In genomic region chr7:107125475-107125874, GRCh38 we compare ENCODE assay signal across 14 cellular contexts. TPM values are rescaled to one million over a fixed set of nuclear protein-coding genes. Genes with fewer than 3 reads are reported as not detected.
DNase-seq lines count a peak whose midpoint lies in the region; ATAC-seq, FAIRE-seq and TF ChIP-seq lines count a peak whose summit lies in the region.
"Had no signal": no experiment of that assay in that cellular context is flagged by ENCODE, and none has a peak within 500 bp of the region (broad histone marks: within the 10 kb centered on the region; RNA-seq: fewer than 3 reads in every experiment).

No MANE protein-coding gene starts in this region.

- intact Hi-C loops in GM12878 (cut with micrococcal nuclease; ENCODE audit: unreplicated experiment), result no loop called here

- no peak overlapping the region for H2AFZ ChIP-seq in GM12878 (ENCODE audit: control insufficient read depth, low read depth, low read length)
- H2AFZ ChIP-seq in trophoblast cell (ENCODE audit: insufficient read depth, low read length, poor library complexity), result no peak overlapping the region

- peak overlapping the region; percentile 60 to 91 (median 85) for H3K4me3 Mint-ChIP-seq in CD4-positive, CD25-positive, alpha-beta regulatory T cell

- no peaks in the 10 kb centered on the region for H3K9me2 ChIP-seq in DOHH2 (replicated peaks; ENCODE audit: control insufficient read depth, low read length)

- H3K4me2 ChIP-seq in DOHH2 (ENCODE audit: low read length), result peak overlapping the region; percentile 52
- H3K4me2 ChIP-seq in GM12878 (ENCODE audit: control insufficient read depth, insufficient read depth), result peak overlapping the region; percentile 58; the same call in 1 of the 2 replicates
- H3K4me2 ChIP-seq in trophoblast cell (ENCODE audit: low read length), result no peak overlapping the region
- H3K4me2 ChIP-seq: BLaER1 had no signal

- H3K14ac ChIP-seq in trophoblast cell (ENCODE audit: low read length), result no peak overlapping the region

- in situ Hi-C loops in GM12878 (cut with MboI), result no loop called here

- H3K36me3 Mint-ChIP-seq in CD4-positive, CD25-positive, alpha-beta regulatory T cell, result no peaks in the 10 kb centered on the region

- H3K27ac ChIP-seq in CD4-positive, CD25-positive, alpha-beta regulatory T cell (ENCODE audit: insufficient read depth, low read length, poor library complexity, severe bottlenecking), result peak overlapping the region; percentile 62
- H3K27ac ChIP-seq in DOHH2 (ENCODE audit: low read depth, low read length) (no peak overlapping the region), GM12878 (ENCODE audit: control insufficient read depth, insufficient read depth) (no peak overlapping the region), Peyer's patch (peak overlapping the region in 2 of 4 donors; percentile 15 to 70), trophoblast cell (ENCODE audit: low read depth, low read length) (no peak overlapping the region)
- H3K27ac ChIP-seq: ascending aorta, BLaER1, pancreas had no signal

- no peak overlapping the region for H2BK5ac ChIP-seq in trophoblast cell (ENCODE audit: low read depth, low read length, poor library complexity)

- peaks cover 3% of the 10 kb centered on the region for H3F3A ChIP-seq in DOHH2 (ENCODE audit: control insufficient read depth, insufficient read depth)

- TF ChIP-seq POLR2A in GM12878 (IDR thresholded peaks at IDR 0.05; ENCODE audit: low read depth, low read length), result no peak
- no peak for TF ChIP-seq POLR2A in Peyer's patch (IDR thresholded peaks at IDR 0.05)

- no peaks in the 10 kb centered on the region for H3K79me1 ChIP-seq in trophoblast cell (ENCODE audit: low read length)

- H3K79me2 ChIP-seq in DOHH2 (ENCODE audit: control insufficient read depth, low read length), result peaks cover 25% of the 10 kb centered on the region
- H3K79me2 ChIP-seq in GM12878 (ENCODE audit: control insufficient read depth, insufficient read depth, low read length), result no peaks in the 10 kb centered on the region
- H3K79me2 ChIP-seq in trophoblast cell (ENCODE audit: control insufficient read depth, insufficient read depth, low read length, poor library complexity), result no peaks in the 10 kb centered on the region

- DNase-seq in CD4-positive, CD25-positive, alpha-beta regulatory T cell, result no peak
- DNase-seq in NCI-H2227 (lab: John Stamatoyannopoulos, UW; ENCODE audit: unreplicated experiment) (peak; percentile 92), GM12878 (ENCODE audit: low read depth, low spot score) (no peak), Peyer's patch (no peak), trophoblast cell (no peak)
- DNase-seq in stimulated activated CD4-positive, alpha-beta T cell treated with anti-CD3 and anti-CD28 coated beads, Interleukin-2, amount 100 ng/mL, for 24 hours, result no peak
- DNase-seq: effector memory CD4-positive, alpha-beta T cell; pancreas; Right ventricle myocardium superior; stimulated activated CD4-positive, alpha-beta T cell treated with anti-CD3 and anti-CD28 coated beads, Interleukin-1b, Interleukin-23, amount 100 ng/mL, for 48 hours had no signal

- H3K27ac Mint-ChIP-seq in CD4-positive, CD25-positive, alpha-beta regulatory T cell, result peak overlapping the region; percentile 54 to 89 (median 88)

- H3K9me3 Mint-ChIP-seq in CD4-positive, CD25-positive, alpha-beta regulatory T cell, result no peaks in the 10 kb centered on the region

- no peaks in the 10 kb centered on the region for H3K27me3 Mint-ChIP-seq in CD4-positive, CD25-positive, alpha-beta regulatory T cell

- WGBS in GM12878 (ENCODE audit: insufficient coverage, insufficient replicate concordance, low lambda C conversion rate, missing lambda C conversion rate), result 66% methylated on average over 5 of the region's 5 CpGs
- WGBS in trophoblast cell (ENCODE audit: extremely low coverage, insufficient coverage, insufficient read length), result no CpG with 5 or more reads among the region's 5 CpGs

- H3K4me1 ChIP-seq in CD4-positive, CD25-positive, alpha-beta regulatory T cell (ENCODE audit: control insufficient read depth, insufficient read depth, low read length, poor library complexity, severe bottlenecking), result peaks cover 10% of the 10 kb centered on the region
- H3K4me1 ChIP-seq in DOHH2 (ENCODE audit: control insufficient read depth, low read length) (peaks cover 30% of the 10 kb centered on the region), GM12878 (ENCODE audit: control insufficient read depth, insufficient read depth, low read length) (peaks cover 10% of the 10 kb centered on the region), Peyer's patch (peaks cover 0 to 3% (median 0%) of the 10 kb centered on the region in 4 donors), trophoblast cell (ENCODE audit: control insufficient read depth in 1 of 2, insufficient read depth in 2 of 2, low read length in 2 of 2) (peaks cover 0 to 3% of the 10 kb centered on the region in 2 experiments)
- H3K4me1 ChIP-seq: ascending aorta, BLaER1, pancreas had no signal

- BruUV-seq in GM12878 (replicated peaks; lab: Mats Ljungman, UMichigan), result no TSS peak

- RAD21 ChIA-PET in GM12878 (lab: Charles Lee; ENCODE audit: unreplicated experiment), result no interaction called here

- H3K9ac ChIP-seq in GM12878 (ENCODE audit: control insufficient read depth, insufficient read depth, low read length) (no peak overlapping the region), trophoblast cell (ENCODE audit: low read length) (no peak overlapping the region)
- H3K9ac ChIP-seq: BLaER1 had no signal

- no peak overlapping the region for H2BK120ac ChIP-seq in trophoblast cell (ENCODE audit: insufficient read depth, low read length, poor library complexity)

- H3K36me3 ChIP-seq in CD4-positive, CD25-positive, alpha-beta regulatory T cell (ENCODE audit: control insufficient read depth, insufficient read depth, low read length), result no peaks in the 10 kb centered on the region
- H3K36me3 ChIP-seq in DOHH2 (ENCODE audit: control insufficient read depth, low read length) (peaks cover 29% of the 10 kb centered on the region), GM12878 (ENCODE audit: control insufficient read depth in 2 of 2, insufficient read depth in 2 of 2, low read length in 1 of 2) (no peaks in the 10 kb centered on the region), Peyer's patch (no peaks in the 10 kb centered on the region), trophoblast cell (ENCODE audit: control insufficient read depth in 1 of 2, insufficient read depth in 2 of 2, low read length in 2 of 2) (no peaks in the 10 kb centered on the region)
- H3K36me3 ChIP-seq: ascending aorta, BLaER1, pancreas had no signal

- H2BK12ac ChIP-seq in trophoblast cell (ENCODE audit: low read length), result no peak overlapping the region

- no peak for FAIRE-seq in GM12878 (lab: Jason Lieb, UNC)
- FAIRE-seq: pancreas had no signal

- TF ChIP-seq EP300 in GM12878 (IDR thresholded peaks at IDR 0.05; ENCODE audit: borderline replicate concordance in 1 of 2, control insufficient read depth in 1 of 2, low read depth in 2 of 2, low read length in 2 of 2), result no peak

- no peaks in the 10 kb centered on the region for H4K20me1 ChIP-seq in DOHH2 (ENCODE audit: control insufficient read depth, insufficient read depth, low read depth, low read length)
- no peaks in the 10 kb centered on the region for H4K20me1 ChIP-seq in GM12878 (ENCODE audit: control insufficient read depth, insufficient read depth)
- H4K20me1 ChIP-seq: BLaER1 had no signal

- TF ChIP-seq RAD21 in GM12878 (IDR thresholded peaks at IDR 0.05; ENCODE audit: insufficient read depth, low read depth, low read length), result no peak

- CTCF ChIA-PET in GM12878 (lab: Yijun Ruan, JAX), result interaction anchor here (1.5 kb wide), 1 partner anchor 22 kb away, joined by 12 read pairs; no protein-coding TSS in a partner anchor

- no peaks in the 10 kb centered on the region for H3K27me3 ChIP-seq in CD4-positive, CD25-positive, alpha-beta regulatory T cell (ENCODE audit: control insufficient read depth, insufficient read depth, low read length)
- H3K27me3 ChIP-seq in DOHH2 (ENCODE audit: control insufficient read depth, low read length) (no peaks in the 10 kb centered on the region), GM12878 (replicated peaks in 1 of 2; ENCODE audit: control insufficient read depth in 2 of 2, insufficient read depth in 2 of 2, low read length in 1 of 2) (no peaks in the 10 kb centered on the region), Peyer's patch (no peaks in the 10 kb centered on the region), trophoblast cell (ENCODE audit: insufficient read depth, low read length) (no peaks in the 10 kb centered on the region)
- H3K27me3 ChIP-seq: ascending aorta, BLaER1, pancreas had no signal

- H4K91ac ChIP-seq in trophoblast cell (ENCODE audit: low read depth, low read length), result no peak overlapping the region

- H4K8ac ChIP-seq in trophoblast cell (ENCODE audit: low read depth, low read length), result no peak overlapping the region

- no peak overlapping the region for H3K4me3 ChIP-seq in CD4-positive, CD25-positive, alpha-beta regulatory T cell (ENCODE audit: low read depth, low read length)
- H3K4me3 ChIP-seq in DOHH2 (ENCODE audit: low read length), result peak overlapping the region; percentile 21
- no peak overlapping the region for H3K4me3 ChIP-seq in GM12878
- H3K4me3 ChIP-seq in Peyer's patch, result no peak overlapping the region
- no peak overlapping the region for H3K4me3 ChIP-seq in trophoblast cell (ENCODE audit: low read depth, low read length)
- H3K4me3 ChIP-seq: ascending aorta, BLaER1, pancreas had no signal

- H3K4me1 Mint-ChIP-seq in CD4-positive, CD25-positive, alpha-beta regulatory T cell, result peaks cover 6 to 26% (median 19%) of the 10 kb centered on the region in 4 donors

- POLR2A ChIA-PET in GM12878 (lab: Charles Lee), result interaction anchor here (1.0 kb wide), 1 partner anchor 46 kb away, joined by 7 read pairs; no protein-coding TSS in a partner anchor

- H4K12ac ChIP-seq in trophoblast cell (ENCODE audit: low read depth, low read length), result no peak overlapping the region

- no peak for TF ChIP-seq CTCF in DOHH2 (IDR thresholded peaks at IDR 0.05; ENCODE audit: low read depth, low read length, poor library complexity, severe bottlenecking)
- TF ChIP-seq CTCF in GM12878 (IDR thresholded peaks at IDR 0.05 in 2 of 3, conservative IDR thresholded peaks at IDR 0.05 in 1 of 3; ENCODE audit: control insufficient read depth in 2 of 3, extremely low read depth in 1 of 3, insufficient read depth in 1 of 3, low read depth in 3 of 3, low read length in 3 of 3), result no peak
- no peak for TF ChIP-seq CTCF in Peyer's patch (IDR thresholded peaks at IDR 0.05)

- H3K4ac ChIP-seq in trophoblast cell (ENCODE audit: low read depth, low read length), result no peak overlapping the region

- no peak overlapping the region for H3K23ac ChIP-seq in trophoblast cell (ENCODE audit: low read length)

- no peaks in the 10 kb centered on the region for H3K9me3 ChIP-seq in CD4-positive, CD25-positive, alpha-beta regulatory T cell (ENCODE audit: control insufficient read depth in 2 of 2, low read length in 2 of 2)
- H3K9me3 ChIP-seq in DOHH2 (ENCODE audit: control insufficient read depth, insufficient read depth, low read length) (no peaks in the 10 kb centered on the region), GM12878 (replicated peaks; ENCODE audit: control insufficient read depth, insufficient read depth, low read length) (no peaks in the 10 kb centered on the region), Peyer's patch (no peaks in the 10 kb centered on the region), trophoblast cell (ENCODE audit: insufficient read depth, low read depth, low read length) (no peaks in the 10 kb centered on the region)
- H3K9me3 ChIP-seq: ascending aorta, BLaER1, pancreas had no signal

- H3K18ac ChIP-seq in trophoblast cell (ENCODE audit: low read length), result no peak overlapping the region

- SMC1A ChIA-PET in GM12878 (lab: Charles Lee; ENCODE audit: uncharacterized antibody, unreplicated experiment), result interaction anchor here (0.9 to 1.1 kb wide), 2 partner anchors 8 to 338 kb away, joined by 3 to 4 read pairs; no protein-coding TSS in a partner anchor

- H2AK5ac ChIP-seq in trophoblast cell (ENCODE audit: low read length), result no peak overlapping the region

- no peak for ATAC-seq in CD4-positive, CD25-positive, alpha-beta regulatory T cell (ENCODE audit: low read depth in 2 of 2)
- no peak for ATAC-seq in GM12878
- no peak for ATAC-seq in HG02884 (IDR thresholded peaks at IDR 0.05; ENCODE audit: unreplicated experiment)

RNA-seq across cellular contexts. Expression of gene HBP1, which starts 43.3 kb away (rescaled TPM):
- 249 TPM for total RNA-seq in CD4-positive, CD25-positive, alpha-beta regulatory T cell
- polyA plus RNA-seq in CD4-positive, CD25-positive, alpha-beta regulatory T cell, result 10 to 100 TPM; 67.8 to 98.6 (median 87.7) TPM
- total RNA-seq in GM12878 (2013; cell fraction: nucleolus; rRNA removed), result 102 and 117 TPM in 2 replicates
- total RNA-seq in GM12878 (2014; rRNA removed), result 9.0 and 12.9 TPM in 2 replicates
- 9.7 and 10.1 TPM in 2 replicates for total RNA-seq in GM12878 (2014; rRNA removed; fragmentation: Illumina TruSeq; extraction: Trizol)
- total RNA-seq in GM12878 (2021), result 7.0 and 7.5 TPM in 2 replicates
- 11.0 TPM for polyA plus RNA-seq in GM12878 (2011; ENCODE audit: low read depth)
- 30.9 and 36.9 TPM in 2 replicates for polyA plus RNA-seq in GM12878 (2011; rRNA removed)
- 14.2 and 23.9 TPM in 2 replicates for polyA plus RNA-seq in GM12878 (2011; cell fraction: cytosol; rRNA removed)
- polyA plus RNA-seq in GM12878 (2011; cell fraction: nucleus; rRNA removed), result 20.4 and 27.3 TPM in 2 replicates
- polyA plus RNA-seq in GM12878 (2012), result 27.3 and 28.4 TPM in 2 replicates
- 8.0 and 8.4 TPM in 2 replicates for polyA plus RNA-seq in GM12878 (2014; fragmentation: Illumina TruSeq; extraction: Trizol)
- polyA plus RNA-seq in GM12878 (2014; fragmentation: Nextera tagmentation; extraction: Ambion mirVana), result 10 to 100 TPM in 1 of 2 experiments, 1 to 10 TPM in 1; 8.5 to 10.2 TPM
- 5.8 and 6.1 TPM in 2 replicates for polyA plus RNA-seq in GM12878 (2014; rRNA removed)
- 10 to 100 TPM; 11.4 to 11.5 TPM for polyA plus RNA-seq in GM12878 (2016; fragmentation: Nextera tagmentation; extraction: Ambion mirVana)
- polyA minus RNA-seq in GM12878 (2011; rRNA and poly(A)+ RNA removed), result 34.5 and 48.2 TPM in 2 replicates
- 10.1 and 10.2 TPM in 2 replicates for polyA minus RNA-seq in GM12878 (2011; cell fraction: cytosol; rRNA and poly(A)+ RNA removed)
- 24.0 and 27.3 TPM in 2 replicates for polyA minus RNA-seq in GM12878 (2011; cell fraction: nucleus; rRNA and poly(A)+ RNA removed)
- 10 to 100 TPM; 57.6 to 67.7 (median 66.9) TPM for total RNA-seq in Peyer's patch
- polyA plus RNA-seq in trophoblast cell (2013), result 57.3 and 66.9 TPM in 2 replicates
